1 cellular context compared by ENCODE assay signal in the genomic region with DNA sequence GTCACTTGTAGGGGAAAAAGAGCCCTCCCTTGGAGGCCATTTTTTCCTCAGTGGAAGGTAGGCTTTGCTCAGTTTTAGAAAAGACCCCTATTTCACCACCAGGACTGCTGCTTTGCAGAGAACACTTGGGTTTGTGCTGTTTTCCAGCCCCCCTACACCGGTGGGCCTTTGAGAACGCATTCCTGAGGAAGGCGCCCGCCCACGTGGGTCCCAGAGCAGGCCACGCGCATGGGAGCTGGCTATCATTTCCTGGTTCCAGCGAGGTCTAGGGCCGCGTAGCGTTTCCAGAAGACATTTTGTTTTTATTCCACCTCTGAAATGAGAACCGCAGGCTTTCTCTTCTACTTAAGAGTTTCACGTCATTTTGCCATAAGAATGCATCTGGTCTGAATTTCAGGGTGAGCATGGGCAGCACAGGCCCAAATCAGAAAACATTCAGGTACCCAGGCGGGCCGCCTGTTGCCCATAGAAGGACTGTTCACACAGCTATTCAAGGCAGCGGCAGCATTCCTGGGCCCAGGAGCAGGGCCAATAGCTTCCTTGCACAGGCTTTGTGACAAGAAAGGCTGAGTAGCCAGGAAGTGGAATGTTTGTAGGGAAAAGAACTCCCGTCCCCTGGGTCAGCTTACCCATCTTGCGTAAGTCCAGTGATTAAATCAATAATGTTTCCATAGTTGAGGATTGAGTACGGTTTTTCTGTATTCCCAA.
TF ChIP-seq lines count a peak whose summit lies in the region.

No MANE protein-coding gene starts in this region.

TF ChIP-seq in HEK293, 187 proteins besides CTCF, POLR2A, EP300 and RAD21 (continued from another document and continues in another):
- TF ChIP-seq ZFHX2 (tag by site-specific recombination; conservative IDR thresholded peaks at IDR 0.05) (peak; percentile 75), ZNF518A (tag by site-specific recombination; conservative IDR thresholded peaks at IDR 0.05; ENCODE audit: low read depth) (no peak), YY1 (tag by site-specific recombination; IDR thresholded peaks at IDR 0.05) (peak; percentile 76; the same call in 1 of the 2 replicates), AEBP2 (tag by site-specific recombination; IDR thresholded peaks at IDR 0.05; ENCODE audit: borderline replicate concordance) (no peak), ZXDB (tag by site-specific recombination; IDR thresholded peaks at IDR 0.05) (peak; percentile 15; the same call in 1 of the 2 replicates), ZIC2 (tag by site-specific recombination; IDR thresholded peaks at IDR 0.05) (no peak), ZNF202 (tag by site-specific recombination; IDR thresholded peaks at IDR 0.05; ENCODE audit: borderline replicate concordance) (no peak), ZFP69B (tag by site-specific recombination; IDR thresholded peaks at IDR 0.05) (peak; percentile 64), ZNF830 (tag by site-specific recombination; IDR thresholded peaks at IDR 0.05; ENCODE audit: low read depth) (no peak), PRDM2 (tag by site-specific recombination; IDR thresholded peaks at IDR 0.05; ENCODE audit: borderline replicate concordance) (no peak), KLF1 (tag by site-specific recombination; IDR thresholded peaks at IDR 0.05) (no peak), ZSCAN16 (tag by site-specific recombination; IDR thresholded peaks at IDR 0.05) (no peak), ZNF473 (tag by site-specific recombination; IDR thresholded peaks at IDR 0.05) (no peak), SP2 (tag by site-specific recombination; IDR thresholded peaks at IDR 0.05) (no peak), EGR2 (tag by site-specific recombination; IDR thresholded peaks at IDR 0.05; ENCODE audit: low read depth) (peak; percentile 56; the same call in 1 of the 2 replicates), SETDB1 (IDR thresholded peaks at IDR 0.05; ENCODE audit: insufficient read length, low read length) (no peak), SCRT1 (tag by site-specific recombination; IDR thresholded peaks at IDR 0.05; ENCODE audit: borderline replicate concordance) (peak; percentile 50; the same call in 1 of the 2 replicates), ZNF335 (tag by site-specific recombination; conservative IDR thresholded peaks at IDR 0.05) (peak; percentile 72), ZNF16 (tag by site-specific recombination; IDR thresholded peaks at IDR 0.05; ENCODE audit: low read depth) (no peak), BCL11B (tag by site-specific recombination; IDR thresholded peaks at IDR 0.05; ENCODE audit: low read depth) (no peak), ZNF155 (tag by site-specific recombination; IDR thresholded peaks at IDR 0.05) (no peak), ZNF629 (tag by site-specific recombination; IDR thresholded peaks at IDR 0.05) (0 out of 2 replicates have a peak, but pooled peaks have one; percentile 6), HOXD13 (CRISPR knock-in tag; IDR thresholded peaks at IDR 0.05; ENCODE audit: borderline replicate concordance) (no peak), ZNF10 (tag by site-specific recombination; IDR thresholded peaks at IDR 0.05) (no peak), ZNF837 (tag by site-specific recombination; IDR thresholded peaks at IDR 0.05) (no peak), ZNF76 (tag by site-specific recombination; IDR thresholded peaks at IDR 0.05; ENCODE audit: borderline replicate concordance, low read depth) (no peak), ZNF239 (tag by site-specific recombination; IDR thresholded peaks at IDR 0.05) (no peak), ZNF488 (tag by site-specific recombination; IDR thresholded peaks at IDR 0.05) (no peak), YY2 (tag by site-specific recombination; IDR thresholded peaks at IDR 0.05) (no peak), ZBTB48 (tag by site-specific recombination; IDR thresholded peaks at IDR 0.05) (peak; percentile 54; the same call in 1 of the 2 replicates), ZBTB20 (tag by site-specific recombination; IDR thresholded peaks at IDR 0.05) (peak; percentile 90), ZNF48 (tag by site-specific recombination; IDR thresholded peaks at IDR 0.05) (no peak)
- TF ChIP-seq, protein P1, sequence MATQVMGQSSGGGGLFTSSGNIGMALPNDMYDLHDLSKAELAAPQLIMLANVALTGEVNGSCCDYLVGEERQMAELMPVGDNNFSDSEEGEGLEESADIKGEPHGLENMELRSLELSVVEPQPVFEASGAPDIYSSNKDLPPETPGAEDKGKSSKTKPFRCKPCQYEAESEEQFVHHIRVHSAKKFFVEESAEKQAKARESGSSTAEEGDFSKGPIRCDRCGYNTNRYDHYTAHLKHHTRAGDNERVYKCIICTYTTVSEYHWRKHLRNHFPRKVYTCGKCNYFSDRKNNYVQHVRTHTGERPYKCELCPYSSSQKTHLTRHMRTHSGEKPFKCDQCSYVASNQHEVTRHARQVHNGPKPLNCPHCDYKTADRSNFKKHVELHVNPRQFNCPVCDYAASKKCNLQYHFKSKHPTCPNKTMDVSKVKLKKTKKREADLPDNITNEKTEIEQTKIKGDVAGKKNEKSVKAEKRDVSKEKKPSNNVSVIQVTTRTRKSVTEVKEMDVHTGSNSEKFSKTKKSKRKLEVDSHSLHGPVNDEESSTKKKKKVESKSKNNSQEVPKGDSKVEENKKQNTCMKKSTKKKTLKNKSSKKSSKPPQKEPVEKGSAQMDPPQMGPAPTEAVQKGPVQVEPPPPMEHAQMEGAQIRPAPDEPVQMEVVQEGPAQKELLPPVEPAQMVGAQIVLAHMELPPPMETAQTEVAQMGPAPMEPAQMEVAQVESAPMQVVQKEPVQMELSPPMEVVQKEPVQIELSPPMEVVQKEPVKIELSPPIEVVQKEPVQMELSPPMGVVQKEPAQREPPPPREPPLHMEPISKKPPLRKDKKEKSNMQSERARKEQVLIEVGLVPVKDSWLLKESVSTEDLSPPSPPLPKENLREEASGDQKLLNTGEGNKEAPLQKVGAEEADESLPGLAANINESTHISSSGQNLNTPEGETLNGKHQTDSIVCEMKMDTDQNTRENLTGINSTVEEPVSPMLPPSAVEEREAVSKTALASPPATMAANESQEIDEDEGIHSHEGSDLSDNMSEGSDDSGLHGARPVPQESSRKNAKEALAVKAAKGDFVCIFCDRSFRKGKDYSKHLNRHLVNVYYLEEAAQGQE (tag by site-specific recombination; IDR thresholded peaks at IDR 0.05): no peak
- TF ChIP-seq, protein P2, sequence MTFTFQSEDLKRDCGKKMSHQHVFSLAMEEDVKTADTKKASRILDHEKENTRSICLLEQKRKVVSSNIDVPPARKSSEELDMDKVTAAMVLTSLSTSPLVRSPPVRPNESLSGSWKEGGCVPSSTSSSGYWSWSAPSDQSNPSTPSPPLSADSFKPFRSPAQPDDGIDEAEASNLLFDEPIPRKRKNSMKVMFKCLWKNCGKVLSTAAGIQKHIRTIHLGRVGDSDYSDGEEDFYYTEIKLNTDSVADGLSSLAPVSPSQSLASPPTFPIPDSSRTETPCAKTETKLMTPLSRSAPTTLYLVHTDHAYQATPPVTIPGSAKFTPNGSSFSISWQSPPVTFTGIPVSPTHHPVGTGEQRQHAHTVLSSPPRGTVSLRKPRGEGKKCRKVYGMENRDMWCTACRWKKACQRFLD (tag by site-specific recombination; IDR thresholded peaks at IDR 0.05): no peak
